Comparison of ENCODE assay signal across 23 cellular contexts in genomic region chr3:23172059-23172458, GRCh38.
"Had no signal": no experiment of that assay in that cellular context is flagged by ENCODE, and none has a peak within 500 bp of the region (broad histone marks: within the 10 kb centered on the region; RNA-seq: fewer than 3 reads in every experiment).

No MANE protein-coding gene starts in this region.

- ATAC-seq: activated CD8-positive, alpha-beta T cell treated with anti-CD3 and anti-CD28 coated beads, Interleukin-2, amount 10 ng/mL, durations not matched to agents 7 days and 5 days; esophagus mucosa; gastrocnemius medialis; left ventricle myocardium superior; natural killer cell had no signal

- H3K4me3 ChIP-seq: gastrocnemius medialis, spleen, testis had no signal

- H3K27me3 ChIP-seq: gastrocnemius medialis, spleen, testis had no signal

- H3K27ac ChIP-seq: gastrocnemius medialis, spleen, testis had no signal

- H3K36me3 ChIP-seq: gastrocnemius medialis, spleen had no signal

- H3K9me3 ChIP-seq: gastrocnemius medialis, testis had no signal

- H3K4me1 ChIP-seq: gastrocnemius medialis, spleen, testis had no signal

- H3K36me3 Mint-ChIP-seq: activated naive CD4-positive, alpha-beta T cell treated with anti-CD3 and anti-CD28 coated beads, Interleukin-2, amount 50 U/mL, for 24 hours; brain; natural killer cell had no signal

- DNase-seq: activated CD4-positive, alpha-beta T cell treated with anti-CD3 and anti-CD28 coated beads for 1 hour; activated CD4-positive, alpha-beta T cell treated with anti-CD3 and anti-CD28 coated beads, Interleukin-2, amount 50 U/mL, for 1 hour; activated CD8-positive, alpha-beta T cell treated with anti-CD3 and anti-CD28 coated beads, Interleukin-2, amount 10 ng/mL, durations not matched to agents 7 days and 5 days; activated gamma-delta T cell treated with Interleukin-2 at 50 U/mL for 16 hours; anterior cingulate cortex; central memory CD4-positive, alpha-beta T cell; effector memory CD4-positive, alpha-beta T cell; gastrocnemius medialis; head of caudate nucleus; hypothalamus; left ventricle myocardium superior; midbrain; natural killer cell; spleen; stimulated activated CD4-positive, alpha-beta T cell treated with anti-CD3 and anti-CD28 coated beads, Interleukin-4, amount 100 ng/mL, for 1 hour; stimulated activated naive CD4-positive, alpha-beta T cell; T-helper 9 cell; testis had no signal

- H3K27ac Mint-ChIP-seq: activated CD8-positive, alpha-beta T cell treated with anti-CD3 and anti-CD28 coated beads, Interleukin-2, amount 10 ng/mL, durations not matched to agents 7 days and 5 days; activated naive CD4-positive, alpha-beta T cell treated with anti-CD3 and anti-CD28 coated beads, Interleukin-2, amount 50 U/mL, for 24 hours; brain; natural killer cell; progenitor cell of endocrine pancreas; type B pancreatic cell had no signal

- H3K4me1 Mint-ChIP-seq: activated naive CD4-positive, alpha-beta T cell treated with anti-CD3 and anti-CD28 coated beads, Interleukin-2, amount 50 U/mL, for 24 hours; natural killer cell had no signal

- H3K4me3 Mint-ChIP-seq: activated CD8-positive, alpha-beta T cell treated with anti-CD3 and anti-CD28 coated beads, Interleukin-2, amount 10 ng/mL, durations not matched to agents 7 days and 5 days; activated naive CD4-positive, alpha-beta T cell treated with anti-CD3 and anti-CD28 coated beads, Interleukin-2, amount 50 U/mL, for 24 hours; brain; natural killer cell; type B pancreatic cell had no signal
